In the genomic region with DNA sequence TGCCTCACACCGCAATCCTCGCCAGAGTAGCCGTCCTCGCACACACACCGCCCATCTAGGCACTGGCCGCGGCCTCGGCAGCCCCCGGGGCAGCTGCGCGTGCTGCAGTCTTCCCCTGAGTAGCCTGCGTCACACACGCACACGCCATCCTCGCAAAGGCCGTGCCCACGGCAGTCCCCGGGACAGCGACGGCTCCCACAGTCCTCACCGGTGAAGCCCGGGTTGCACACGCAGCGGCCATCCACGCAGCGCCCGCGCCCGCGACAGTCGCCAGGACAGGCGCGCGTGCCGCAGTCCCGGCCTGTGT, we compare ENCODE assay signal across 1 cellular context.
TF ChIP-seq lines count a peak whose summit lies in the region.

No MANE protein-coding gene starts in this region.

TF ChIP-seq in GM12878, 131 proteins besides CTCF, POLR2A, EP300 and RAD21:
- no peak for TF ChIP-seq KAT2A (conservative IDR thresholded peaks at IDR 0.05; ENCODE audit: control insufficient read depth, low read depth, low read length)
- TF ChIP-seq, protein P1, sequence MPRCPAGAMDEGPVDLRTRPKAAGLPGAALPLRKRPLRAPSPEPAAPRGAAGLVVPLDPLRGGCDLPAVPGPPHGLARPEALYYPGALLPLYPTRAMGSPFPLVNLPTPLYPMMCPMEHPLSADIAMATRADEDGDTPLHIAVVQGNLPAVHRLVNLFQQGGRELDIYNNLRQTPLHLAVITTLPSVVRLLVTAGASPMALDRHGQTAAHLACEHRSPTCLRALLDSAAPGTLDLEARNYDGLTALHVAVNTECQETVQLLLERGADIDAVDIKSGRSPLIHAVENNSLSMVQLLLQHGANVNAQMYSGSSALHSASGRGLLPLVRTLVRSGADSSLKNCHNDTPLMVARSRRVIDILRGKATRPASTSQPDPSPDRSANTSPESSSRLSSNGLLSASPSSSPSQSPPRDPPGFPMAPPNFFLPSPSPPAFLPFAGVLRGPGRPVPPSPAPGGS (IDR thresholded peaks at IDR 0.05; ENCODE audit: borderline replicate concordance, insufficient read depth, low read depth, low read length, poor library complexity, severe bottlenecking), result peak; percentile 34
- no peak for TF ChIP-seq LARP7 (IDR thresholded peaks at IDR 0.05)
TF ChIP-seq in GM12878: peak in this region for 1.
